40 cellular contexts compared by ENCODE assay signal in genomic region chr11:125883375-125883774, GRCh38. TPM values are rescaled to one million over a fixed set of nuclear protein-coding genes. Genes with fewer than 3 reads are reported as not detected.
"Had no signal": no experiment of that assay in that cellular context is flagged by ENCODE, and none has a peak within 500 bp of the region (broad histone marks: within the 10 kb centered on the region; RNA-seq: fewer than 3 reads in every experiment).

No MANE protein-coding gene starts in this region.

- H3K27me3 ChIP-seq: adrenal gland, body of pancreas, cardiac muscle cell, colonic mucosa, dorsolateral prefrontal cortex, esophagus squamous epithelium, gastroesophageal sphincter, heart right ventricle had no signal

- ATAC-seq: activated CD4-positive, alpha-beta T cell treated with anti-CD3 and anti-CD28 coated beads for 36 hours; activated CD8-positive, alpha-beta memory T cell treated with anti-CD3 and anti-CD28 coated beads, Interleukin-2, amount 10 ng/mL, durations not matched to agents 7 days and 5 days; activated CD8-positive, alpha-beta T cell treated with anti-CD3 and anti-CD28 coated beads, Interleukin-2, amount 10 ng/mL, durations not matched to agents 7 days and 5 days; activated naive CD8-positive, alpha-beta T cell treated with anti-CD3 and anti-CD28 coated beads, Interleukin-2, amount 50 U/mL, for 24 hours; body of pancreas; gastroesophageal sphincter; heart right ventricle; T-helper 17 cell had no signal

- H3K4me3 ChIP-seq: adrenal gland, body of pancreas, cardiac muscle cell, colonic mucosa, dorsolateral prefrontal cortex, esophagus squamous epithelium, gastroesophageal sphincter, heart right ventricle had no signal

- H3K9me3 ChIP-seq: adrenal gland, body of pancreas, colonic mucosa, esophagus squamous epithelium, gastroesophageal sphincter, heart right ventricle had no signal

- H3K27ac ChIP-seq: adrenal gland, body of pancreas, cardiac muscle cell, colonic mucosa, dorsolateral prefrontal cortex, epithelial cell of prostate, esophagus squamous epithelium, gastroesophageal sphincter, heart right ventricle had no signal

- H3K36me3 ChIP-seq: adrenal gland, cardiac muscle cell, colonic mucosa, esophagus squamous epithelium, gastroesophageal sphincter, heart right ventricle had no signal

- H3K4me1 ChIP-seq: colonic mucosa had no signal

- DNase-seq: activated CD4-positive, alpha-beta memory T cell treated with anti-CD3 and anti-CD28 coated beads for 36 hours; activated CD4-positive, alpha-beta T cell treated with anti-CD3 and anti-CD28 coated beads for 36 hours; activated CD4-positive, alpha-beta T cell treated with anti-CD3 and anti-CD28 coated beads, Interleukin-2, amount 10 ng/mL, durations not matched to agents 24 days and 14 days; activated CD4-positive, CD25-positive, alpha-beta regulatory T cell; activated CD4-positive, CD25-positive, alpha-beta regulatory T cell treated with anti-CD3 and anti-CD28 coated beads, Interleukin-2, amount 50 U/mL, for 72 hours; activated CD8-positive, alpha-beta memory T cell treated with anti-CD3 and anti-CD28 coated beads, Interleukin-2, amount 10 ng/mL, durations not matched to agents 7 days and 5 days; activated CD8-positive, alpha-beta memory T cell treated with anti-CD3 and anti-CD28 coated beads, Interleukin-2, amount 50 U/mL, for 4 hours; activated CD8-positive, alpha-beta T cell treated with anti-CD3 and anti-CD28 coated beads, Interleukin-2, amount 10 ng/mL, durations not matched to agents 7 days and 5 days; activated effector memory CD4-positive, alpha-beta T cell treated with anti-CD3 and anti-CD28 coated beads, Interleukin-2, amount 50 U/mL, for 16 hours; activated naive CD4-positive, alpha-beta T cell treated with anti-CD3 and anti-CD28 coated beads for 36 hours; activated naive CD8-positive, alpha-beta T cell treated with anti-CD3 and anti-CD28 coated beads for 36 hours; activated naive CD8-positive, alpha-beta T cell treated with anti-CD3 and anti-CD28 coated beads, Interleukin-2, amount 50 U/mL, for 24 hours; activated T-cell treated with anti-CD3 and anti-CD28 coated beads, Interleukin-2, amount 50 U/mL, for 1 hour; activated T-cell treated with anti-CD3 and anti-CD28 coated beads, Interleukin-2, amount 50 U/mL, for 48 hours; adrenal gland; amygdala; aorta; body of pancreas; central memory CD4-positive, alpha-beta T cell; cerebellar nuclear complex; colonic mucosa; dorsolateral prefrontal cortex; effector memory CD4-positive, alpha-beta T cell; endodermal cell; esophagus squamous epithelium; foreskin melanocyte; heart right ventricle; T-helper 1 cell; T-helper 17 cell; T1000 had no signal

RNA-seq across cellular contexts. Expression of gene DDX25, which starts 20.9 kb away (rescaled TPM):
- total RNA-seq: activated CD4-positive, alpha-beta memory T cell treated with anti-CD3 and anti-CD28 coated beads for 36 hours; activated CD4-positive, alpha-beta T cell treated with anti-CD3 and anti-CD28 coated beads for 36 hours; activated CD4-positive, alpha-beta T cell treated with anti-CD3 and anti-CD28 coated beads, Interleukin-2, amount 10 ng/mL, durations not matched to agents 24 days and 14 days; activated CD8-positive, alpha-beta T cell treated with anti-CD3 and anti-CD28 coated beads, Interleukin-2, amount 10 ng/mL, durations not matched to agents 7 days and 5 days; activated naive CD4-positive, alpha-beta T cell treated with anti-CD3 and anti-CD28 coated beads for 36 hours; activated T-helper 1 cell treated with anti-CD3 and anti-CD28 coated beads, Interleukin-12 subunit alpha, Interleukin-12 subunit beta, Interleukin-2, Interleukin-4 antibody, amounts not matched to agents 30 ng/mL and 10 ng/mL and 1 ng/mL, durations not matched to agents 14 hours and 24 hours and 36 hours; activated T-helper 2 cell treated with anti-CD3 and anti-CD28 coated beads, Interferon-gamma antibody, Interleukin-2, Interleukin-4, amounts not matched to agents 10 μg/mL and 5 μg/mL and 100 μg/mL, durations not matched to agents 14 hours and 24 hours and 36 hours; fibroblast of lung; fibroblast of villous mesenchyme; glomerular endothelial cell; heart right ventricle; T-helper 17 cell had no signal
- polyA plus RNA-seq: aorta, fibroblast of lung had no signal

RNA-seq across cellular contexts. Expression of gene PATE4, which starts 50.3 kb away (rescaled TPM):
- total RNA-seq: activated CD4-positive, alpha-beta memory T cell treated with anti-CD3 and anti-CD28 coated beads for 36 hours; activated CD4-positive, alpha-beta T cell treated with anti-CD3 and anti-CD28 coated beads for 36 hours; activated CD4-positive, alpha-beta T cell treated with anti-CD3 and anti-CD28 coated beads, Interleukin-2, amount 10 ng/mL, durations not matched to agents 24 days and 14 days; activated CD8-positive, alpha-beta memory T cell treated with anti-CD3 and anti-CD28 coated beads for 36 hours; activated CD8-positive, alpha-beta memory T cell treated with anti-CD3 and anti-CD28 coated beads, Interleukin-2, amount 10 ng/mL, durations not matched to agents 7 days and 5 days; activated CD8-positive, alpha-beta T cell treated with anti-CD3 and anti-CD28 coated beads, Interleukin-2, amount 10 ng/mL, durations not matched to agents 7 days and 5 days; activated naive CD4-positive, alpha-beta T cell treated with anti-CD3 and anti-CD28 coated beads for 36 hours; activated naive CD8-positive, alpha-beta T cell treated with anti-CD3 and anti-CD28 coated beads for 36 hours; activated T-helper 1 cell treated with anti-CD3 and anti-CD28 coated beads, Interleukin-12 subunit alpha, Interleukin-12 subunit beta, Interleukin-2, Interleukin-4 antibody, amounts not matched to agents 30 ng/mL and 10 ng/mL and 1 ng/mL, durations not matched to agents 14 hours and 24 hours and 36 hours; activated T-helper 2 cell treated with anti-CD3 and anti-CD28 coated beads, Interferon-gamma antibody, Interleukin-2, Interleukin-4, amounts not matched to agents 10 μg/mL and 5 μg/mL and 100 μg/mL, durations not matched to agents 14 hours and 24 hours and 36 hours; adrenal gland; aorta; body of pancreas; cardiac muscle cell; colonic mucosa; dorsolateral prefrontal cortex; endodermal cell; esophagus squamous epithelium; fibroblast of lung; fibroblast of villous mesenchyme; gastroesophageal sphincter; glomerular endothelial cell; heart right ventricle; T-helper 17 cell had no signal
- polyA plus RNA-seq: adrenal gland, cardiac muscle cell, esophagus, fibroblast of lung, heart right ventricle had no signal
